ENCODE assay signal across 23 cellular contexts in genomic region chr3:45191424-45191823, GRCh38. TPM values are rescaled to one million over a fixed set of nuclear protein-coding genes. Genes with fewer than 3 reads are reported as not detected.
DNase-seq lines count a peak whose midpoint lies in the region; ATAC-seq, FAIRE-seq and TF ChIP-seq lines count a peak whose summit lies in the region.
"Had no signal": no experiment of that assay in that cellular context is flagged by ENCODE, and none has a peak within 500 bp of the region (broad histone marks: within the 10 kb centered on the region; RNA-seq: fewer than 3 reads in every experiment).

No MANE protein-coding gene starts in this region.

- H3K36me3 ChIP-seq in Karpas-422 (ENCODE audit: insufficient read depth, low read length) (no peaks in the 10 kb centered on the region), K562 (ENCODE audit: control insufficient read depth, insufficient read depth, low read length) (no peaks in the 10 kb centered on the region), osteoblast (ENCODE audit: insufficient read depth, low read length) (no peaks in the 10 kb centered on the region)
- H3K36me3 ChIP-seq in CD4-positive, alpha-beta memory T cell (ENCODE audit: insufficient read depth, low read length) = no peaks in the 10 kb centered on the region
- H3K36me3 ChIP-seq: MG63 had no signal

- CTCF ChIA-PET in K562 (lab: Yijun Ruan, JAX; ENCODE audit: low intra/inter-chr PET ratio) (no interaction called here), RWPE1 (lab: Yijun Ruan, JAX) (no interaction called here)
- CTCF ChIA-PET in CD4-positive, alpha-beta memory T cell (lab: Charles Lee; ENCODE audit: partially characterized antibody) = interaction anchor here (1.7 kb wide), 1 partner anchor 153 kb away, joined by 3 read pairs; no protein-coding TSS in a partner anchor

- FAIRE-seq in GM12891 (lab: Jason Lieb, UNC) (no peak), K562 (lab: Jason Lieb, UNC) (no peak)
- FAIRE-seq: A549, G401.6 had no signal

- TF ChIP-seq EP300 in K562 (IDR thresholded peaks at IDR 0.05; ENCODE audit: low read length) = no peak

- no peaks in the 10 kb centered on the region for H3K36me3 Mint-ChIP-seq in CD4-positive, alpha-beta memory T cell
- H3K36me3 Mint-ChIP-seq: CD8-positive, alpha-beta T cell had no signal

- in situ Hi-C loops in K562 (cut with MboI) = no loop called here

- H4K20me1 ChIP-seq in Karpas-422 (ENCODE audit: insufficient read depth, low read depth, low read length) (no peaks in the 10 kb centered on the region), K562 (replicated peaks; ENCODE audit: control insufficient read depth, insufficient read depth, low read length) (no peaks in the 10 kb centered on the region), osteoblast (ENCODE audit: insufficient read depth, low read length) (no peaks in the 10 kb centered on the region)

- H3K4me2 ChIP-seq in Karpas-422 (ENCODE audit: low read depth, low read length, poor library complexity, severe bottlenecking) = no peak overlapping the region
- no peak overlapping the region; the same call in 1 of the 2 replicates for H3K4me2 ChIP-seq in K562 (ENCODE audit: insufficient read depth, low read length)
- H3K4me2 ChIP-seq in osteoblast (ENCODE audit: insufficient read depth, low read length) = no peak overlapping the region
- H3K4me2 ChIP-seq: A549 had no signal

- intact Hi-C loops in K562 (cut with micrococcal nuclease) (no loop called here), Right ventricle myocardium superior (cut with DNase I) (no loop called here)
- intact Hi-C loops in CD4-positive, alpha-beta memory T cell (cut with micrococcal nuclease) = no loop called here

- H3K4me1 ChIP-seq in Karpas-422 (ENCODE audit: low read length) = peaks cover 10% of the 10 kb centered on the region
- no peaks in the 10 kb centered on the region; a peak in 2 of 5 replicates for H3K4me1 ChIP-seq in K562 (replicated peaks in 1 of 2; ENCODE audit: control insufficient read depth in 2 of 2, insufficient read depth in 2 of 2, low read length in 2 of 2)
- no peaks in the 10 kb centered on the region for H3K4me1 ChIP-seq in osteoblast (ENCODE audit: insufficient read depth, low read length)
- no peaks in the 10 kb centered on the region for H3K4me1 ChIP-seq in CD4-positive, alpha-beta memory T cell (ENCODE audit: insufficient read depth, low read length)

- no peak overlapping the region for H3K27ac Mint-ChIP-seq in CD4-positive, alpha-beta memory T cell
- H3K27ac Mint-ChIP-seq: CD8-positive, alpha-beta T cell had no signal

- no peaks in the 10 kb centered on the region for H3K79me2 ChIP-seq in Karpas-422 (ENCODE audit: low read length)
- no peaks in the 10 kb centered on the region for H3K79me2 ChIP-seq in K562 (ENCODE audit: control insufficient read depth, insufficient read depth, low read length)
- no peaks in the 10 kb centered on the region for H3K79me2 ChIP-seq in osteoblast (ENCODE audit: insufficient read depth, low read length)

- no peaks in the 10 kb centered on the region for H3K9me3 Mint-ChIP-seq in CD4-positive, alpha-beta memory T cell
- H3K9me3 Mint-ChIP-seq: CD8-positive, alpha-beta T cell had no signal

- peaks cover 6 to 7% of the 10 kb centered on the region in 2 donors for H3K27me3 Mint-ChIP-seq in CD4-positive, alpha-beta memory T cell

- H3K9me1 ChIP-seq in K562 (ENCODE audit: control insufficient read depth, insufficient read depth, low read length) = peaks cover 6% of the 10 kb centered on the region

- 53% methylated on average over 4 of the region's 4 CpGs for WGBS in K562 (ENCODE audit: insufficient coverage, low coverage, missing lambda C conversion rate)

- no peaks in the 10 kb centered on the region for H3K9me3 ChIP-seq in Karpas-422 (ENCODE audit: low read length)
- no peaks in the 10 kb centered on the region for H3K9me3 ChIP-seq in K562 (replicated peaks; ENCODE audit: control insufficient read depth, insufficient read depth, low read depth, low read length)
- H3K9me3 ChIP-seq in osteoblast (ENCODE audit: low read depth, low read length) = no peaks in the 10 kb centered on the region
- H3K9me3 ChIP-seq in CD4-positive, alpha-beta memory T cell (ENCODE audit: control insufficient read depth in 1 of 2, low read length in 2 of 2) = no peaks in the 10 kb centered on the region
- H3K9me3 ChIP-seq: A549, Caco-2, MG63 had no signal

- H2AFZ ChIP-seq in Karpas-422 (ENCODE audit: low read length) = no peak overlapping the region
- H2AFZ ChIP-seq in K562 (ENCODE audit: low read depth, low read length) = peak overlapping the region; percentile 35
- H2AFZ ChIP-seq in osteoblast (ENCODE audit: low read length) = peak overlapping the region; percentile 50

- no peak overlapping the region for H3K4me3 ChIP-seq in Karpas-422 (ENCODE audit: low read length)
- H3K4me3 ChIP-seq in K562 = no peak overlapping the region
- H3K4me3 ChIP-seq in osteoblast (ENCODE audit: insufficient read depth, low read length) = no peak overlapping the region
- no peak overlapping the region for H3K4me3 ChIP-seq in CD4-positive, alpha-beta memory T cell (ENCODE audit: low read length in 2 of 2)
- H3K4me3 ChIP-seq: A549, MG63 had no signal

- no TSS peak for BruUV-seq in K562 (replicated peaks; lab: Mats Ljungman, UMichigan)

- no peaks in the 10 kb centered on the region for H3K9me2 ChIP-seq in Karpas-422 (replicated peaks; ENCODE audit: insufficient read depth, low read length)

- H3K27me3 ChIP-seq in Karpas-422 (ENCODE audit: low read length) = no peaks in the 10 kb centered on the region
- H3K27me3 ChIP-seq in K562 (ENCODE audit: control insufficient read depth in 2 of 2, insufficient read depth in 2 of 2, low read length in 2 of 2) = no peaks in the 10 kb centered on the region
- H3K27me3 ChIP-seq in osteoblast (ENCODE audit: insufficient read depth, low read length) = no peaks in the 10 kb centered on the region
- no peaks in the 10 kb centered on the region for H3K27me3 ChIP-seq in CD4-positive, alpha-beta memory T cell (ENCODE audit: insufficient read depth, low read length)
- H3K27me3 ChIP-seq: MG63 had no signal

- POLR2A ChIA-PET in K562 (lab: Yijun Ruan, JAX) (interaction anchor here (0.6 to 1.1 kb wide), 5 partner anchors 15 to 805 kb away, joined by 3 to 4 read pairs (median 3); no protein-coding TSS in a partner anchor), RWPE1 (lab: Yijun Ruan, JAX; ENCODE audit: low non-redundant PET) (no interaction called here)
- POLR2A ChIA-PET in CD4-positive, alpha-beta memory T cell (lab: Charles Lee; ENCODE audit: partially characterized antibody) = no interaction called here

- no peak overlapping the region for H3K4me3 Mint-ChIP-seq in CD4-positive, alpha-beta memory T cell
- H3K4me3 Mint-ChIP-seq: CD8-positive, alpha-beta T cell had no signal

- no peaks in the 10 kb centered on the region for H3K4me1 Mint-ChIP-seq in CD4-positive, alpha-beta memory T cell

- DNase-seq in GM12891 (ENCODE audit: insufficient read length, low spot score) (no peak), Karpas-422 (peak; percentile 58), K562 (ENCODE audit: extremely low read depth in 1 of 4, low spot score in 3 of 4) (no peak), osteoblast (ENCODE audit: insufficient read length, low spot score, missing footprints) (no peak), RWPE1 (ENCODE audit: low spot score) (no peak), Right ventricle myocardium superior (no peak)
- no peak for DNase-seq in CD4-positive, alpha-beta memory T cell
- DNase-seq: C1 segment of cervical spinal cord; Caco-2; CD8-positive, alpha-beta T cell; KBM-7; MG63; NCI-H1105; NCI-H1436 treated with DMSO at 0.1 percent for 48 hours; NCI-H1930; NCI-H2107; NCI-H748 treated with DMSO at 0.1 percent for 48 hours; RPMI8226; SHP77 treated with DMSO at 0.1 percent for 48 hours had no signal

- H3K9ac ChIP-seq in Karpas-422 (ENCODE audit: low read length) = no peak overlapping the region
- H3K9ac ChIP-seq in K562 (ENCODE audit: insufficient read depth in 1 of 2, low read depth in 2 of 2, low read length in 2 of 2) = no peak overlapping the region; a peak in 1 of 4 replicates

- TF ChIP-seq RAD21 in K562 (CRISPR knock-in tag; conservative IDR thresholded peaks at IDR 0.05 in 1 of 2, IDR thresholded peaks at IDR 0.05 in 1 of 2) = no peak

- no peak for TF ChIP-seq CTCF in K562 (IDR thresholded peaks at IDR 0.05 in 2 of 3, conservative IDR thresholded peaks at IDR 0.05 in 1 of 3; ENCODE audit: insufficient read depth in 2 of 3, low read depth in 1 of 3, low read length in 3 of 3)
- TF ChIP-seq CTCF in osteoblast (IDR thresholded peaks at IDR 0.05; ENCODE audit: extremely low read depth, low read depth, low read length) = no peak
- no peak for TF ChIP-seq CTCF in RWPE1 (conservative IDR thresholded peaks at IDR 0.05; ENCODE audit: low read depth)

- H3K27ac ChIP-seq in Karpas-422 (ENCODE audit: low read length) (no peak overlapping the region), K562 (ENCODE audit: extremely low read depth, low read depth, low read length) (no peak overlapping the region), osteoblast (ENCODE audit: low read depth, low read length) (no peak overlapping the region), RWPE1 (no peak overlapping the region)
- H3K27ac ChIP-seq in CD4-positive, alpha-beta memory T cell (ENCODE audit: low read depth, low read length) = no peak overlapping the region

- TF ChIP-seq POLR2A in GM12891 (IDR thresholded peaks at IDR 0.05; ENCODE audit: low read depth, low read length) (no peak), K562 (conservative IDR thresholded peaks at IDR 0.05) (no peak)

- ATAC-seq in K562 (peak; percentile 51), Right ventricle myocardium superior (ENCODE audit: poor library complexity) (no peak)
- ATAC-seq: A549; CD8-positive, alpha-beta T cell; HCT116 had no signal

RNA-seq across cellular contexts. Expression of gene TMEM158, which starts 34.7 kb away (rescaled TPM):
- not detected for polyA plus RNA-seq in GM12891 (2012; ENCODE audit: low read depth, missing spikeins)
- total RNA-seq in Karpas-422 (2014; rRNA removed; shearing (Covaris generic); ENCODE audit: low replicate concordance) = not detected in 2 replicates
- 17.6 and 30.8 TPM in 2 replicates for total RNA-seq in K562 (2011; cell fraction: chromatin; rRNA removed; ENCODE audit: low replicate concordance)
- total RNA-seq in K562 (2011; cell fraction: nucleolus; rRNA removed) = 39.3 and 69.5 TPM in 2 replicates
- total RNA-seq in K562 (2011; cell fraction: nucleoplasm; rRNA removed) = 34.5 and 58.6 TPM in 2 replicates
- total RNA-seq in K562 (2014; rRNA removed) = 23.6 and 24.7 TPM in 2 replicates
- 6.8 and 9.5 TPM in 2 replicates for total RNA-seq in K562 (2014; rRNA removed; fragmentation: Illumina TruSeq; extraction: Trizol)
- total RNA-seq in K562 (2015; rRNA removed; fragmentation: Illumina TruSeq; extraction: Trizol) = 3.7 and 4.1 TPM in 2 replicates
- total RNA-seq in K562 (2021) = 33.2 and 46.5 TPM in 2 replicates
- 17.0 and 32.4 TPM in 2 replicates for polyA plus RNA-seq in K562 (2011; rRNA removed)
- polyA plus RNA-seq in K562 (2011; cell fraction: cytosol; rRNA removed) = 23.8 and 166 TPM in 2 replicates
- polyA plus RNA-seq in K562 (2011; cell fraction: nucleus; rRNA removed) = 20.8 and 52.4 TPM in 2 replicates
- polyA plus RNA-seq in K562 (2012) = 15.6 and 28.2 TPM in 2 replicates
- polyA plus RNA-seq in K562 (2014; fragmentation: Illumina TruSeq; extraction: Trizol) = 8.4 and 12.6 TPM in 2 replicates
- polyA plus RNA-seq in K562 (2014; fragmentation: Nextera tagmentation; extraction: Ambion mirVana) = 1 to 10 TPM; 2.2 to 2.6 TPM
- polyA plus RNA-seq in K562 (2014; rRNA removed) = 18.9 and 24.6 TPM in 2 replicates
- 5.0 and 12.8 TPM in 2 replicates for polyA minus RNA-seq in K562 (2011; rRNA and poly(A)+ RNA removed)
- polyA minus RNA-seq in K562 (2011; cell fraction: cytosol; rRNA and poly(A)+ RNA removed) = 36.2 and 47.6 TPM in 2 replicates
- 8.7 and 12.8 TPM in 2 replicates for polyA minus RNA-seq in K562 (2011; cell fraction: nucleus; rRNA and poly(A)+ RNA removed)
- 4.7 and 9.0 TPM in 2 replicates for total RNA-seq in osteoblast
- total RNA-seq in CD4-positive, alpha-beta memory T cell = not detected
- polyA plus RNA-seq in CD4-positive, alpha-beta memory T cell = not detected
- total RNA-seq in Right ventricle myocardium superior = 0.48 TPM
- total RNA-seq: CD8-positive, alpha-beta T cell; T-helper 1 cell treated with Interleukin-12 subunit alpha and Interleukin-12 subunit beta and Interleukin-4 antibody, amounts not matched to agents 30 ng/mL and 1 ng/mL, for 36 hours had no signal

RNA-seq across cellular contexts. Expression of gene CDCP1, which starts 45.2 kb away (rescaled TPM):
- 0.01 TPM for polyA plus RNA-seq in GM12891 (2012; ENCODE audit: low read depth, missing spikeins)
- not detected in 2 replicates for total RNA-seq in Karpas-422 (2014; rRNA removed; shearing (Covaris generic); ENCODE audit: low replicate concordance)
- total RNA-seq in K562 (2011; cell fraction: chromatin; rRNA removed; ENCODE audit: low replicate concordance) = 51.7 and 78.6 TPM in 2 replicates
- total RNA-seq in K562 (2011; cell fraction: nucleolus; rRNA removed) = 37.6 and 51.9 TPM in 2 replicates
- total RNA-seq in K562 (2011; cell fraction: nucleoplasm; rRNA removed) = 53.8 and 71.8 TPM in 2 replicates
- total RNA-seq in K562 (2014; rRNA removed) (5.2 and 6.4 TPM in 2 replicates), K562 (2014; rRNA removed; fragmentation: Illumina TruSeq; extraction: Trizol) (5.5 and 6.5 TPM in 2 replicates), K562 (2015; rRNA removed; fragmentation: Illumina TruSeq; extraction: Trizol) (5.0 and 5.1 TPM in 2 replicates), K562 (2021) (13.9 and 16.4 TPM in 2 replicates), osteoblast (4.4 and 7.6 TPM in 2 replicates), Right ventricle myocardium superior (0.38 TPM)
- polyA plus RNA-seq in K562 (2011; rRNA removed) (13.9 and 14.5 TPM in 2 replicates), K562 (2014; fragmentation: Illumina TruSeq; extraction: Trizol) (9.8 and 11.2 TPM in 2 replicates), K562 (2014; fragmentation: Nextera tagmentation; extraction: Ambion mirVana) (1 to 10 TPM; 3.9 to 4.8 TPM), K562 (2014; rRNA removed) (5.1 and 6.0 TPM in 2 replicates)
- polyA plus RNA-seq in K562 (2011; cell fraction: cytosol; rRNA removed) = 15.2 and 15.5 TPM in 2 replicates
- polyA plus RNA-seq in K562 (2011; cell fraction: nucleus; rRNA removed) = 13.1 and 19.9 TPM in 2 replicates
- 10.4 and 16.8 TPM in 2 replicates for polyA plus RNA-seq in K562 (2012)
- 18.4 and 20.2 TPM in 2 replicates for polyA minus RNA-seq in K562 (2011; rRNA and poly(A)+ RNA removed)
- 19.9 and 20.8 TPM in 2 replicates for polyA minus RNA-seq in K562 (2011; cell fraction: cytosol; rRNA and poly(A)+ RNA removed)
- polyA minus RNA-seq in K562 (2011; cell fraction: nucleus; rRNA and poly(A)+ RNA removed) = 7.9 and 14.8 TPM in 2 replicates
- under 1 TPM; 0.35 to 0.44 TPM for total RNA-seq in CD4-positive, alpha-beta memory T cell
- under 1 TPM; 0.24 to 0.60 TPM for polyA plus RNA-seq in CD4-positive, alpha-beta memory T cell
- total RNA-seq: CD8-positive, alpha-beta T cell had no signal
